28 cellular contexts compared by ENCODE assay signal in genomic region chr4:182840108-182840507, GRCh38.
"Had no signal": no experiment of that assay in that cellular context is flagged by ENCODE, and none has a peak within 500 bp of the region (broad histone marks: within the 10 kb centered on the region; RNA-seq: fewer than 3 reads in every experiment).

No MANE protein-coding gene starts in this region.

- H3K4me2 ChIP-seq: neural progenitor cell, smooth muscle cell had no signal

- H3K27me3 ChIP-seq: neural progenitor cell, neutrophil, pancreas, right lobe of liver, suprapubic skin, testis, transverse colon, uterus had no signal

- FAIRE-seq: pancreas had no signal

- ATAC-seq: naive thymus-derived CD4-positive, alpha-beta T cell; natural killer cell; pancreas; psoas muscle; right cardiac atrium; right lobe of liver; stimulated activated memory B cell treated with anti-CD40 and anti-IgM and Interleukin-4, amounts not matched to agents 10 μg/mL and 1 μg/mL and 100 μg/mL, for 72 hours; stimulated activated naive CD8-positive, alpha-beta T cell treated with anti-CD3 and anti-CD28 coated beads, Interleukin-15, amount 100 ng/mL, for 72 hours; stimulated activated naive CD8-positive, alpha-beta T cell treated with anti-CD3 and anti-CD28 coated beads, Interleukin-15, Interleukin-2, amounts not matched to agents 100 U/mL and 50 U/mL, for 24 hours; upper lobe of right lung had no signal

- DNase-seq: naive thymus-derived CD4-positive, alpha-beta T cell; natural killer cell; nucleus accumbens; psoas muscle; right cardiac atrium; right lobe of liver; spleen; stimulated activated CD4-positive, alpha-beta T cell treated with anti-CD3 and anti-CD28 coated beads, Interleukin-12 subunit alpha, Interleukin-12 subunit beta, amount 100 ng/mL, for 4 hours; stimulated activated CD4-positive, alpha-beta T cell treated with anti-CD3 and anti-CD28 coated beads, Interleukin-1b, Interleukin-23, amount 100 ng/mL, for 48 hours; stimulated activated CD4-positive, alpha-beta T cell treated with anti-CD3 and anti-CD28 coated beads, Interleukin-4, amount 100 ng/mL, for 1 hour; stimulated activated CD4-positive, alpha-beta T cell treated with anti-CD3 and anti-CD28 coated beads, Interleukin-4, amount 100 ng/mL, for 4 hours; stimulated activated CD8-positive, alpha-beta memory T cell treated with anti-CD3 and anti-CD28 coated beads, Interleukin-4, amount 100 ng/mL, for 48 hours; stimulated activated naive CD4-positive, alpha-beta T cell; stimulated activated naive CD8-positive, alpha-beta T cell treated with anti-CD3 and anti-CD28 coated beads, Interleukin-15, amount 100 ng/mL, for 72 hours; stimulated activated naive CD8-positive, alpha-beta T cell treated with anti-CD3 and anti-CD28 coated beads, Interleukin-15, Interleukin-2, amounts not matched to agents 100 U/mL and 50 U/mL, for 24 hours; substantia nigra; testis; transverse colon; upper lobe of right lung; uterus had no signal

- H3K36me3 ChIP-seq: neural progenitor cell, neutrophil, pancreas, right lobe of liver, spleen, suprapubic skin, tibial artery, transverse colon, upper lobe of right lung, uterus had no signal

- H2AFZ ChIP-seq: neural progenitor cell had no signal

- H3K9me3 ChIP-seq: neutrophil, pancreas, psoas muscle, right lobe of liver, spleen, suprapubic skin, testis, tibial artery, transverse colon, upper lobe of right lung, uterus had no signal

- H3K27ac ChIP-seq: neural progenitor cell, neutrophil, pancreas, psoas muscle, right lobe of liver, skin epidermis, spleen, suprapubic skin, testis, tibial artery, transverse colon, upper lobe of right lung, uterus had no signal

- H3K4me3 ChIP-seq: neural progenitor cell, pancreas, psoas muscle, right lobe of liver, skin epidermis, smooth muscle cell, spleen, suprapubic skin, testis, tibial artery, transverse colon, upper lobe of right lung, uterus had no signal

- H3K9ac ChIP-seq: neural progenitor cell had no signal

- H3K4me1 ChIP-seq: pancreas, psoas muscle, right lobe of liver, spleen, suprapubic skin, testis, tibial artery, transverse colon, upper lobe of right lung, uterus had no signal
